Comparison of ENCODE assay signal across 16 cellular contexts in genomic region chr7:49780953-49781352, GRCh38.
A peak's percentile ranks its signal among the peaks of the same experiment; 100 is the strongest.
DNase-seq lines count a peak whose midpoint lies in the region; ATAC-seq lines count a peak whose summit lies in the region.
"Had no signal": no experiment of that assay in that cellular context is flagged by ENCODE, and none has a peak within 500 bp of the region (broad histone marks: within the 10 kb centered on the region; RNA-seq: fewer than 3 reads in every experiment).

No MANE protein-coding gene starts in this region.

- H3K9me3 Mint-ChIP-seq in stimulated activated effector memory CD8-positive, alpha-beta T cell treated with anti-CD3 and anti-CD28 coated beads, Interleukin-12 subunit alpha, Interleukin-12 subunit beta, amount 100 ng/mL, for 72 hours, result no peaks in the 10 kb centered on the region

- no peak overlapping the region for H3K4me3 Mint-ChIP-seq in stimulated activated effector memory CD8-positive, alpha-beta T cell treated with anti-CD3 and anti-CD28 coated beads, Interleukin-12 subunit alpha, Interleukin-12 subunit beta, amount 100 ng/mL, for 72 hours
- H3K4me3 Mint-ChIP-seq: CD4-positive, alpha-beta memory T cell; HFFc6 had no signal

- H3K27ac Mint-ChIP-seq in stimulated activated effector memory CD8-positive, alpha-beta T cell treated with anti-CD3 and anti-CD28 coated beads, Interleukin-12 subunit alpha, Interleukin-12 subunit beta, amount 100 ng/mL, for 72 hours, result no peak overlapping the region
- H3K27ac Mint-ChIP-seq: CD4-positive, alpha-beta memory T cell; HFFc6 had no signal

- no peaks in the 10 kb centered on the region for H3K4me1 Mint-ChIP-seq in stimulated activated effector memory CD8-positive, alpha-beta T cell treated with anti-CD3 and anti-CD28 coated beads, Interleukin-12 subunit alpha, Interleukin-12 subunit beta, amount 100 ng/mL, for 72 hours
- H3K4me1 Mint-ChIP-seq: CD4-positive, alpha-beta memory T cell had no signal

- DNase-seq in stimulated activated effector memory CD8-positive, alpha-beta T cell treated with anti-CD3 and anti-CD28 coated beads, Interleukin-12 subunit alpha, Interleukin-12 subunit beta, amount 100 ng/mL, for 72 hours (ENCODE audit: low spot score in 2 of 2), result no peak
- DNase-seq in SKM-1 treated with dmso at 0.1 percent for 144 hours (lab: John Stamatoyannopoulos, UW; ENCODE audit: unreplicated experiment) (no peak), NCI-H1105 treated with DMSO at 0.1 percent for 48 hours (lab: John Stamatoyannopoulos, UW) (no peak)
- DNase-seq: BE2C; CD4-positive, alpha-beta memory T cell; COR-L47; DMS153; DND-41; GF-D8; HCEC 1CT; HFFc6 had no signal

- ATAC-seq in GM19351 (IDR thresholded peaks at IDR 0.05; ENCODE audit: unreplicated experiment) (peak; percentile 53), HG02884 (IDR thresholded peaks at IDR 0.05; ENCODE audit: unreplicated experiment) (peak; percentile 39), HG03565 (IDR thresholded peaks at IDR 0.05; ENCODE audit: unreplicated experiment) (peak; percentile 51), HG02588 (IDR thresholded peaks at IDR 0.05; ENCODE audit: unreplicated experiment) (no peak)
- no peak for ATAC-seq in stimulated activated effector memory CD8-positive, alpha-beta T cell treated with anti-CD3 and anti-CD28 coated beads, Interleukin-12 subunit alpha, Interleukin-12 subunit beta, amount 100 ng/mL, for 72 hours
- ATAC-seq: A549 had no signal

- H3K36me3 Mint-ChIP-seq in stimulated activated effector memory CD8-positive, alpha-beta T cell treated with anti-CD3 and anti-CD28 coated beads, Interleukin-12 subunit alpha, Interleukin-12 subunit beta, amount 100 ng/mL, for 72 hours, result no peaks in the 10 kb centered on the region
- H3K36me3 Mint-ChIP-seq: CD4-positive, alpha-beta memory T cell had no signal

Comparison
In these comparisons a context has a peak if more than half of its experiments do, and no peak if none do; other contexts are left out.
1. ATAC-seq: peak in GM19351 (single experiment), HG02884 (single experiment) and HG03565 (single experiment); none in stimulated activated effector memory CD8-positive, alpha-beta T cell treated with anti-CD3 and anti-CD28 coated beads, Interleukin-12 subunit alpha, Interleukin-12 subunit beta, amount 100 ng/mL, for 72 hours (single experiment) and HG02588 (single experiment).